2 cellular contexts compared by ENCODE assay signal in genomic region chr16:82788919-82789318, GRCh38.
TF ChIP-seq lines count a peak whose summit lies in the region.

No MANE protein-coding gene starts in this region.

TF ChIP-seq in A549, 52 proteins besides CTCF, POLR2A, EP300 and RAD21:
- TF ChIP-seq MAFK (IDR thresholded peaks at IDR 0.05; ENCODE audit: partially characterized antibody), result peak; percentile 9
- TF ChIP-seq PHF8 (IDR thresholded peaks at IDR 0.05; ENCODE audit: borderline replicate concordance, low read depth), result no peak

TF ChIP-seq in neural cell, 6 proteins besides CTCF, POLR2A, EP300 and RAD21:
- no peak for TF ChIP-seq EZH2 (IDR thresholded peaks at IDR 0.05; ENCODE audit: borderline replicate concordance, insufficient read depth, low read length, poor library complexity, severe bottlenecking)
- no peak for TF ChIP-seq POLR2AphosphoS5 (IDR thresholded peaks at IDR 0.05)
- no peak for TF ChIP-seq SMC3 (conservative IDR thresholded peaks at IDR 0.05; ENCODE audit: poor library complexity)
- no peak for TF ChIP-seq TAF1 (IDR thresholded peaks at IDR 0.05; ENCODE audit: low read depth)
- no peak for TF ChIP-seq MXI1 (conservative IDR thresholded peaks at IDR 0.05; ENCODE audit: poor library complexity, severe bottlenecking)
- no peak for TF ChIP-seq REST (IDR thresholded peaks at IDR 0.05; ENCODE audit: borderline replicate concordance)
